ENCODE assay signal across 13 cellular contexts in genomic region chr5:6322163-6322713, GRCh38.
"Had no signal": no experiment of that assay in that cellular context is flagged by ENCODE, and none has a peak within 500 bp of the region (broad histone marks: within the 10 kb centered on the region; RNA-seq: fewer than 3 reads in every experiment).

No MANE protein-coding gene starts in this region.

- DNase-seq: Karpas-422, KG1, MG63, NCI-H1694 treated with DMSO at 0.1 percent for 48 hours, NCI-H1930, NCI-H226, NCI-H446, NCI-H524 treated with DMSO at 0.1 percent for 48 hours, RPMI8226, SK-N-SH, SW 1271 had no signal

- H3K9me3 ChIP-seq: MG63, SK-N-SH had no signal

- H3K4me3 ChIP-seq: MG63 had no signal

- H3K27me3 ChIP-seq: MG63 had no signal

- H3K36me3 ChIP-seq: MG63 had no signal

- H3K4me2 ChIP-seq: SK-N-SH had no signal

- H3K27ac ChIP-seq: HL-60 had no signal

- FAIRE-seq: RCC 7860 had no signal

- H3K9ac ChIP-seq: SK-N-SH had no signal
